Comparison of ENCODE assay signal across 13 cellular contexts in the genomic region with DNA sequence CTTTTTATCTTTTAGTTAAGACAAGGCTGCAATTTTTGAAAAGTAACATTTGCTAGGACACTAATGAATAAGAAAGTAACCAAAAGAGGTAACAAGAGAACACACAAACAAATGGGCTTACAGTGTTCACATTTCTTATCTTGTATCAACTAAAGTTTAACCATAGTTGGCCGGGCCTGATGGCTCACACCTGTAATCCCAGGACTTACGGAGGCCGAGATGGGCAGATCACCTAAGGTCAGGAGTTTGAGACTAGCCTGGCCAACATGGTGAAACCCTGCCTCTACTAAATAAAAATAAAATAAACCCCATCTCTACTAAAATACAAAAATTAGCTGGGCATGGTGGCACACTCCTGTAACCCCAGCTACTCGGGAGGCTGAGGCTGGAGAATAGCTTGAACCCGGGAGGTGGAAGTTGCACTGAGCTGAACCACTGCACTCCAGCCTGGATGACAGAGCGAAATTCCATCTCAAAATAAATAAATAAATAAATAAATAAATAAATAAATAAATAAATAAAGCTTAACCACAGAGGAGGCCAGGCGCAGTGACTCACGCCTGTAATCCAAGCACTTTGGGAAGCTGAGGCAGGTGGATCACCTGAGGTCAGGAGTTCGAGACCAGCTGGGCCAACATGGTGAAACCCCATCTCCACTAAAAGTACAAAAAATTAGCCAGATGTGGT. TPM values are rescaled to one million over a fixed set of nuclear protein-coding genes. Genes with fewer than 3 reads are reported as not detected.
DNase-seq lines count a peak whose midpoint lies in the region; ATAC-seq, FAIRE-seq and TF ChIP-seq lines count a peak whose summit lies in the region.
"Not testable (repeated sequence)": the region's sequence is repeated elsewhere in the genome, so short reads cannot be mapped to it uniquely, and the experiment has no call there.
"Had no signal": no experiment of that assay in that cellular context is flagged by ENCODE, and none has a peak within 500 bp of the region (broad histone marks: within the 10 kb centered on the region; RNA-seq: fewer than 3 reads in every experiment).

No MANE protein-coding gene starts in this region.

- H3K9me1 ChIP-seq in K562 (ENCODE audit: control insufficient read depth, insufficient read depth, low read length) = not testable (repeated sequence)

- H3K4me1 Mint-ChIP-seq in CD14-positive monocyte = not testable (repeated sequence)
- peaks cover 18% of the 10 kb centered on the region for H3K4me1 Mint-ChIP-seq in activated CD8-positive, alpha-beta memory T cell treated with anti-CD3 and anti-CD28 coated beads, Interleukin-2, amount 10 ng/mL, durations not matched to agents 7 days and 5 days

- not testable (repeated sequence) for H3K27me3 ChIP-seq in SU-DHL-6 (ENCODE audit: low read length); K562 (ENCODE audit: control insufficient read depth in 2 of 2, insufficient read depth in 2 of 2, low read length in 2 of 2); HepG2 (ENCODE audit: control insufficient read depth in 1 of 2, insufficient read depth in 2 of 2, low read length in 2 of 2); pancreas

- CTCF ChIA-PET in activated CD8-positive, alpha-beta memory T cell treated with anti-CD3 and anti-CD28 coated beads, Interleukin-2, amount 10 ng/mL, durations not matched to agents 7 days and 5 days (lab: Charles Lee) = interaction anchor here (1.2 to 3.1 kb wide), 3 partner anchors 16 to 210 kb away, joined by 3 to 18 read pairs (median 5); no protein-coding TSS in a partner anchor
- CTCF ChIA-PET in K562 (lab: Yijun Ruan, JAX; ENCODE audit: low intra/inter-chr PET ratio); HepG2 (lab: Yijun Ruan, JAX; ENCODE audit: low intra/inter-chr PET ratio, low total read pairs): not testable (repeated sequence)

- H3K27ac Mint-ChIP-seq in CD14-positive monocyte = peak overlapping the region in 5 of 7 donors; percentile 3 to 99 (median 68)
- H3K27ac Mint-ChIP-seq in activated CD8-positive, alpha-beta memory T cell treated with anti-CD3 and anti-CD28 coated beads, Interleukin-2, amount 10 ng/mL, durations not matched to agents 7 days and 5 days = peak overlapping the region; percentile 98

- POLR2A ChIA-PET in K562 (lab: Yijun Ruan, JAX) (interaction anchor here (0.6 to 1.4 kb wide), 2 partner anchors 11 to 79 kb away, joined by 4 to 5 read pairs; no protein-coding TSS in a partner anchor), HepG2 (lab: Yijun Ruan, JAX) (interaction anchor here (4.4 to 5.2 kb wide), 3 partner anchors 33 to 102 kb away, joined by 54 to 68 read pairs (median 61); partner anchors contain the start of genes GJB1 and NONO)

- H3K4me1 ChIP-seq in K562 (replicated peaks in 1 of 2; ENCODE audit: control insufficient read depth in 2 of 2, insufficient read depth in 2 of 2, low read length in 2 of 2) (peaks cover 4 to 18% of the 10 kb centered on the region in 2 experiments; a peak in 3 of 5 replicates), HepG2 (ENCODE audit: insufficient read depth, low read length) (peaks cover 65% of the 10 kb centered on the region)
- not testable (repeated sequence) for H3K4me1 ChIP-seq in pancreas

- not testable (repeated sequence) for BruUV-seq in K562 (replicated peaks; lab: Mats Ljungman, UMichigan); HepG2 (replicated peaks; lab: Mats Ljungman, UMichigan)

- not testable (repeated sequence) for TF ChIP-seq CTCF in CD14-positive monocyte (IDR thresholded peaks at IDR 0.05); SU-DHL-6 (IDR thresholded peaks at IDR 0.05; ENCODE audit: insufficient read depth, low read length, poor library complexity, severe bottlenecking); K562 (IDR thresholded peaks at IDR 0.05 in 2 of 3, conservative IDR thresholded peaks at IDR 0.05 in 1 of 3; ENCODE audit: insufficient read depth in 2 of 3, low read depth in 1 of 3, low read length in 3 of 3); HepG2 (CRISPR knock-in tag; IDR thresholded peaks at IDR 0.05); pancreas (IDR thresholded peaks at IDR 0.05)

- H3K4me3 ChIP-seq in SU-DHL-6 (ENCODE audit: insufficient read depth, low read length, poor library complexity, severe bottlenecking); K562; HepG2 (replicated peaks in 1 of 3; ENCODE audit: insufficient read depth in 1 of 3, low read depth in 2 of 3, low read length in 3 of 3); pancreas: not testable (repeated sequence)

- intact Hi-C loops in CD14-positive monocyte (cut with micrococcal nuclease) (loop anchor here (5.0 to 10.0 kb wide), 3 partner anchors 63 to 1046 kb away; partner anchors contain the start of genes FOXO4 (in 1 of the 2), IGBP1 (in 1 of the 2) and MED12 (in 1 of the 2)), K562 (cut with micrococcal nuclease) (loop anchor here (5.0 kb wide), 1 partner anchor 472 kb away; no protein-coding TSS in a partner anchor), HepG2 (cut with micrococcal nuclease; ENCODE audit: unreplicated experiment) (loop anchor here (5.0 kb wide), 3 partner anchors 37 to 83 kb away; partner anchors contain the start of genes FOXO4 and ZMYM3)
- intact Hi-C loops in pancreas (cut with DNase I) = not testable (repeated sequence)

- H3K27ac ChIP-seq in SU-DHL-6 (ENCODE audit: low read depth, low read length) (peak overlapping the region; percentile 88; the same call in 1 of the 2 replicates), K562 (ENCODE audit: extremely low read depth, low read depth, low read length) (peak overlapping the region; percentile 97; the same call in 1 of the 3 replicates), pancreas (peak overlapping the region in 2 of 4 donors; percentile 83 to 87)
- H3K27ac ChIP-seq in HepG2 (ENCODE audit: extremely low read length, insufficient read depth, low read length) = not testable (repeated sequence)

- not testable (repeated sequence) for H3K4me2 ChIP-seq in SU-DHL-6 (ENCODE audit: low read depth, low read length, poor library complexity, severe bottlenecking); K562 (ENCODE audit: insufficient read depth, low read length); HepG2 (ENCODE audit: low read depth, low read length)

- not testable (repeated sequence) for H3K36me3 ChIP-seq in SU-DHL-6 (ENCODE audit: low read length); K562 (ENCODE audit: control insufficient read depth, insufficient read depth, low read length); HepG2 (replicated peaks in 1 of 2; ENCODE audit: control insufficient read depth in 1 of 2, insufficient read depth in 2 of 2, low read length in 2 of 2); pancreas

- ATAC-seq in activated CD8-positive, alpha-beta memory T cell treated with anti-CD3 and anti-CD28 coated beads, Interleukin-2, amount 10 ng/mL, durations not matched to agents 7 days and 5 days; K562; HepG2: not testable (repeated sequence)
- ATAC-seq in pancreas = peak in 3 of 4 donors; percentile 12 to 38 (median 26)

- not testable (repeated sequence) for H3K9me2 ChIP-seq in SU-DHL-6 (replicated peaks; ENCODE audit: insufficient read depth, low read length)

- TF ChIP-seq RAD21 in K562 (CRISPR knock-in tag; conservative IDR thresholded peaks at IDR 0.05 in 1 of 2, IDR thresholded peaks at IDR 0.05 in 1 of 2); HepG2 (CRISPR knock-in tag; IDR thresholded peaks at IDR 0.05): not testable (repeated sequence)

- not testable (repeated sequence) for H3K27me3 Mint-ChIP-seq in CD14-positive monocyte (ENCODE audit: low read depth in 3 of 3); activated CD8-positive, alpha-beta memory T cell treated with anti-CD3 and anti-CD28 coated beads, Interleukin-2, amount 10 ng/mL, durations not matched to agents 7 days and 5 days

- H3F3A ChIP-seq in SU-DHL-6 (ENCODE audit: insufficient read depth) = peaks cover 19% of the 10 kb centered on the region; the same call in 1 of the 2 replicates

- not testable (repeated sequence) for H3K4me3 Mint-ChIP-seq in CD14-positive monocyte
- peak overlapping the region; percentile 83 for H3K4me3 Mint-ChIP-seq in activated CD8-positive, alpha-beta memory T cell treated with anti-CD3 and anti-CD28 coated beads, Interleukin-2, amount 10 ng/mL, durations not matched to agents 7 days and 5 days

- not testable (repeated sequence) for H3K9me3 ChIP-seq in SU-DHL-6 (ENCODE audit: insufficient read depth, low read length); K562 (replicated peaks; ENCODE audit: control insufficient read depth, insufficient read depth, low read depth, low read length); HepG2 (ENCODE audit: low read length); pancreas

- not testable (repeated sequence) for H3K79me2 ChIP-seq in SU-DHL-6 (ENCODE audit: insufficient read depth, low read length); K562 (ENCODE audit: control insufficient read depth, insufficient read depth, low read length); HepG2 (ENCODE audit: insufficient read depth, low read length)

- in situ Hi-C loops in K562 (cut with MboI); HepG2 (cut with HindIII; ENCODE audit: extremely low pct_ligation_motif_present, low pct_unique_long_range_greater_than_20kb): not testable (repeated sequence)

- not testable (repeated sequence) for H3K9me3 Mint-ChIP-seq in CD14-positive monocyte; activated CD8-positive, alpha-beta memory T cell treated with anti-CD3 and anti-CD28 coated beads, Interleukin-2, amount 10 ng/mL, durations not matched to agents 7 days and 5 days (ENCODE audit: low read depth)

- not testable (repeated sequence) for TF ChIP-seq EP300 in K562 (IDR thresholded peaks at IDR 0.05; ENCODE audit: low read length); HepG2 (IDR thresholded peaks at IDR 0.05; ENCODE audit: low read depth in 2 of 2, low read length in 2 of 2); HepG2 (CRISPR knock-in tag; IDR thresholded peaks at IDR 0.05; ENCODE audit: borderline replicate concordance)

- H3K9ac ChIP-seq in SU-DHL-6 (ENCODE audit: low read length) (0 out of 2 replicates have a peak overlapping the region, but pooled peaks have one; percentile 69), K562 (ENCODE audit: insufficient read depth in 1 of 2, low read depth in 2 of 2, low read length in 2 of 2) (peak overlapping the region in 1 of 2 experiments; percentile 96; a peak in 2 of 4 replicates)
- H3K9ac ChIP-seq in HepG2 (ENCODE audit: insufficient read depth, low read depth, low read length) = not testable (repeated sequence)

- H2AFZ ChIP-seq in SU-DHL-6 (ENCODE audit: low read depth, low read length, severe bottlenecking); HepG2 (ENCODE audit: low read length): not testable (repeated sequence)
- 0 out of 2 replicates have a peak overlapping the region, but pooled peaks have one; percentile 72 for H2AFZ ChIP-seq in K562 (ENCODE audit: low read depth, low read length)

- FAIRE-seq in HTR-8/SVneo (lab: Jason Lieb, UNC) (peak; percentile 28), HepG2 (lab: Jason Lieb, UNC) (peak; percentile 47)
- FAIRE-seq in K562 (lab: Jason Lieb, UNC); pancreas (lab: Jason Lieb, UNC): not testable (repeated sequence)

- not testable (repeated sequence) for DNase-seq in CD14-positive monocyte (ENCODE audit: low spot score); HTR-8/SVneo (ENCODE audit: insufficient read length, low spot score); activated CD8-positive, alpha-beta memory T cell treated with anti-CD3 and anti-CD28 coated beads, Interleukin-2, amount 10 ng/mL, durations not matched to agents 7 days and 5 days; K562 (ENCODE audit: extremely low read depth in 1 of 4, low spot score in 3 of 4); HepG2 (ENCODE audit: low spot score)
- peak in 3 of 6 donors; percentile 15 to 48 (median 47) for DNase-seq in pancreas
- DNase-seq in superior temporal gyrus (ENCODE audit: extremely low spot score) = peak; percentile 4

- H3K36me3 Mint-ChIP-seq in CD14-positive monocyte = peaks cover 20 to 27% of the 10 kb centered on the region in 2 donors
- H3K36me3 Mint-ChIP-seq in activated CD8-positive, alpha-beta memory T cell treated with anti-CD3 and anti-CD28 coated beads, Interleukin-2, amount 10 ng/mL, durations not matched to agents 7 days and 5 days = peaks cover 12% of the 10 kb centered on the region

- not testable (repeated sequence) for H4K20me1 ChIP-seq in SU-DHL-6 (ENCODE audit: low read depth, low read length); K562 (replicated peaks; ENCODE audit: control insufficient read depth, insufficient read depth, low read length); HepG2 (ENCODE audit: insufficient read depth, low read length)

- 74% methylated on average over 8 of the region's 9 CpGs for WGBS in K562 (ENCODE audit: insufficient coverage, low coverage, missing lambda C conversion rate)
- WGBS in HepG2 (ENCODE audit: low lambda C conversion rate) = 85% methylated on average over 9 of the region's 9 CpGs
- 51 to 58% methylated on average over 9 of the region's 9 CpGs for WGBS in pancreas, 2 donors

- TF ChIP-seq POLR2A in K562 (conservative IDR thresholded peaks at IDR 0.05); HepG2 (IDR thresholded peaks at IDR 0.05; ENCODE audit: insufficient read depth in 1 of 2, low read depth in 2 of 2, low read length in 2 of 2): not testable (repeated sequence)

RNA-seq across cellular contexts. Expression of gene NLGN3, which starts 36.1 kb away (rescaled TPM):
- under 1 TPM in 1 of 2 donors, not detected in 1; 0.05 TPM for polyA plus RNA-seq in CD14-positive monocyte
- 1 to 10 TPM in 1 of 2 experiments, under 1 TPM in 1; 0.87 to 1.3 TPM for total RNA-seq in activated CD8-positive, alpha-beta memory T cell treated with anti-CD3 and anti-CD28 coated beads, Interleukin-2, amount 10 ng/mL, durations not matched to agents 7 days and 5 days
- total RNA-seq in K562 (2011; cell fraction: chromatin; rRNA removed; ENCODE audit: low replicate concordance) = 5.1 and 6.6 TPM in 2 replicates
- 2.7 and 2.8 TPM in 2 replicates for total RNA-seq in K562 (2011; cell fraction: nucleolus; rRNA removed)
- total RNA-seq in K562 (2011; cell fraction: nucleoplasm; rRNA removed) = 2.7 and 4.0 TPM in 2 replicates
- 0.05 and 0.12 TPM in 2 replicates for total RNA-seq in K562 (2014; rRNA removed)
- 0.22 TPM in 2 replicates for total RNA-seq in K562 (2014; rRNA removed; fragmentation: Illumina TruSeq; extraction: Trizol)
- 0.23 and 0.25 TPM in 2 replicates for total RNA-seq in K562 (2015; rRNA removed; fragmentation: Illumina TruSeq; extraction: Trizol)
- total RNA-seq in K562 (2021) = 0.69 TPM in 2 replicates
- polyA plus RNA-seq in K562 (2011; rRNA removed) = 0.40 and 0.79 TPM in 2 replicates
- polyA plus RNA-seq in K562 (2011; cell fraction: cytosol; rRNA removed) = 0.53 and 0.58 TPM in 2 replicates
- 3.3 and 4.5 TPM in 2 replicates for polyA plus RNA-seq in K562 (2011; cell fraction: nucleus; rRNA removed)
- polyA plus RNA-seq in K562 (2012) = 0.35 and 1.5 TPM in 2 replicates
- 0.65 and 0.80 TPM in 2 replicates for polyA plus RNA-seq in K562 (2014; fragmentation: Illumina TruSeq; extraction: Trizol)
- under 1 TPM; 0.03 to 0.11 TPM for polyA plus RNA-seq in K562 (2014; fragmentation: Nextera tagmentation; extraction: Ambion mirVana)
- 0.81 and 0.86 TPM in 2 replicates for polyA plus RNA-seq in K562 (2014; rRNA removed)
- 0.42 TPM in 2 replicates for polyA minus RNA-seq in K562 (2011; rRNA and poly(A)+ RNA removed)
- 0.55 TPM in 1 of 2 replicates, not detected in the other for polyA minus RNA-seq in K562 (2011; cell fraction: cytosol; rRNA and poly(A)+ RNA removed)
- 0.54 and 0.78 TPM in 2 replicates for polyA minus RNA-seq in K562 (2011; cell fraction: nucleus; rRNA and poly(A)+ RNA removed)
- 0.04 TPM in 1 of 2 replicates, not detected in the other for total RNA-seq in HepG2 (2016; rRNA removed; fragmentation: Illumina TruSeq; extraction: Trizol)
- total RNA-seq in HepG2 (2016; cell fraction: cytosol; rRNA removed; fragmentation: Illumina TruSeq; extraction: Trizol; ENCODE audit: low read depth) = not detected in 2 replicates
- not detected in 2 replicates for total RNA-seq in HepG2 (2016; cell fraction: insoluble cytoplasmic fraction; rRNA removed; fragmentation: Illumina TruSeq; extraction: Trizol)
- not detected in 2 replicates for total RNA-seq in HepG2 (2016; cell fraction: membrane; rRNA removed; fragmentation: Illumina TruSeq; extraction: Trizol)
- total RNA-seq in HepG2 (2016; cell fraction: nucleus; rRNA removed; fragmentation: Illumina TruSeq; extraction: Trizol) = not detected in 2 replicates
- polyA plus RNA-seq in HepG2 (2011; rRNA removed) = 0.16 and 0.29 TPM in 2 replicates
- 0.05 and 0.19 TPM in 2 replicates for polyA plus RNA-seq in HepG2 (2011; cell fraction: cytosol; rRNA removed)
- 1.1 and 1.7 TPM in 2 replicates for polyA plus RNA-seq in HepG2 (2011; cell fraction: nucleus; rRNA removed)
- 0.36 and 0.51 TPM in 2 replicates for polyA plus RNA-seq in HepG2 (2012)
- not detected in 2 replicates for polyA plus RNA-seq in HepG2 (2016; cell fraction: cytosol; fragmentation: Illumina TruSeq; extraction: Trizol; ENCODE audit: low read depth)
- not detected in 2 replicates for polyA plus RNA-seq in HepG2 (2016; cell fraction: insoluble cytoplasmic fraction; fragmentation: Illumina TruSeq; extraction: Trizol; ENCODE audit: low read depth)
- polyA plus RNA-seq in HepG2 (2016; cell fraction: membrane; fragmentation: Illumina TruSeq; extraction: Trizol; ENCODE audit: low read depth) = not detected in 2 replicates
- polyA plus RNA-seq in HepG2 (2016; cell fraction: nucleus; fragmentation: Illumina TruSeq; extraction: Trizol; ENCODE audit: insufficient read depth, low read depth) = 0.23 and 0.24 TPM in 2 replicates
- polyA minus RNA-seq in HepG2 (2011; rRNA and poly(A)+ RNA removed; ENCODE audit: low replicate concordance) = 0.22 and 1.6 TPM in 2 replicates
- polyA minus RNA-seq in HepG2 (2011; cell fraction: cytosol; rRNA and poly(A)+ RNA removed) = not detected in 2 replicates
- 0.50 and 0.52 TPM in 2 replicates for polyA minus RNA-seq in HepG2 (2011; cell fraction: nucleus; rRNA and poly(A)+ RNA removed)
- under 1 TPM; 0.04 to 0.56 (median 0.21) TPM for total RNA-seq in pancreas
- under 1 TPM; 0.11 to 0.33 TPM for polyA plus RNA-seq in pancreas

RNA-seq across cellular contexts. Expression of gene GJB1, which starts 42.3 kb away (rescaled TPM):
- polyA plus RNA-seq in CD14-positive monocyte (not detected), K562 (2011; rRNA removed) (not detected in 2 replicates), K562 (2014; fragmentation: Illumina TruSeq; extraction: Trizol) (not detected in 2 replicates), K562 (2014; fragmentation: Nextera tagmentation; extraction: Ambion mirVana) (not detected), K562 (2014; rRNA removed) (not detected in 2 replicates), HepG2 (2011; rRNA removed) (161 and 197 TPM in 2 replicates), pancreas (10 to 100 TPM; 40.1 to 63.4 TPM)
- not detected for total RNA-seq in activated CD8-positive, alpha-beta memory T cell treated with anti-CD3 and anti-CD28 coated beads, Interleukin-2, amount 10 ng/mL, durations not matched to agents 7 days and 5 days
- total RNA-seq in K562 (2011; cell fraction: chromatin; rRNA removed; ENCODE audit: low replicate concordance) = not detected in 2 replicates
- total RNA-seq in K562 (2011; cell fraction: nucleolus; rRNA removed) = not detected in 2 replicates
- not detected in 2 replicates for total RNA-seq in K562 (2011; cell fraction: nucleoplasm; rRNA removed)
- total RNA-seq in K562 (2014; rRNA removed) (not detected in 2 replicates), K562 (2014; rRNA removed; fragmentation: Illumina TruSeq; extraction: Trizol) (not detected in 2 replicates), K562 (2015; rRNA removed; fragmentation: Illumina TruSeq; extraction: Trizol) (not detected in 2 replicates), K562 (2021) (0.11 TPM in 1 of 2 replicates, not detected in the other), HepG2 (2016; rRNA removed; fragmentation: Illumina TruSeq; extraction: Trizol) (47.8 and 111 TPM in 2 replicates), pancreas (10 to 100 TPM; 48.2 to 70.6 (median 56.2) TPM)
- not detected in 2 replicates for polyA plus RNA-seq in K562 (2011; cell fraction: cytosol; rRNA removed)
- not detected in 2 replicates for polyA plus RNA-seq in K562 (2011; cell fraction: nucleus; rRNA removed)
- polyA plus RNA-seq in K562 (2012) = not detected in 2 replicates
- not detected in 2 replicates for polyA minus RNA-seq in K562 (2011; rRNA and poly(A)+ RNA removed)
- not detected in 2 replicates for polyA minus RNA-seq in K562 (2011; cell fraction: cytosol; rRNA and poly(A)+ RNA removed)
- polyA minus RNA-seq in K562 (2011; cell fraction: nucleus; rRNA and poly(A)+ RNA removed) = not detected in 2 replicates
- total RNA-seq in HepG2 (2016; cell fraction: cytosol; rRNA removed; fragmentation: Illumina TruSeq; extraction: Trizol; ENCODE audit: low read depth) = 30.0 and 31.9 TPM in 2 replicates
- 43.6 and 115 TPM in 2 replicates for total RNA-seq in HepG2 (2016; cell fraction: insoluble cytoplasmic fraction; rRNA removed; fragmentation: Illumina TruSeq; extraction: Trizol)
- 50.9 and 52.8 TPM in 2 replicates for total RNA-seq in HepG2 (2016; cell fraction: membrane; rRNA removed; fragmentation: Illumina TruSeq; extraction: Trizol)
- 68.5 and 79.5 TPM in 2 replicates for total RNA-seq in HepG2 (2016; cell fraction: nucleus; rRNA removed; fragmentation: Illumina TruSeq; extraction: Trizol)
- 307 and 330 TPM in 2 replicates for polyA plus RNA-seq in HepG2 (2011; cell fraction: cytosol; rRNA removed)
- polyA plus RNA-seq in HepG2 (2011; cell fraction: nucleus; rRNA removed) = 86.1 and 111 TPM in 2 replicates
- polyA plus RNA-seq in HepG2 (2012) = 102 and 110 TPM in 2 replicates
- polyA plus RNA-seq in HepG2 (2016; cell fraction: cytosol; fragmentation: Illumina TruSeq; extraction: Trizol; ENCODE audit: low read depth) = 39.6 and 40.8 TPM in 2 replicates
- polyA plus RNA-seq in HepG2 (2016; cell fraction: insoluble cytoplasmic fraction; fragmentation: Illumina TruSeq; extraction: Trizol; ENCODE audit: low read depth) = 45.8 and 50.6 TPM in 2 replicates
- polyA plus RNA-seq in HepG2 (2016; cell fraction: membrane; fragmentation: Illumina TruSeq; extraction: Trizol; ENCODE audit: low read depth) = 50.7 and 51.5 TPM in 2 replicates
- polyA plus RNA-seq in HepG2 (2016; cell fraction: nucleus; fragmentation: Illumina TruSeq; extraction: Trizol; ENCODE audit: insufficient read depth, low read depth) = 115 and 127 TPM in 2 replicates
- polyA minus RNA-seq in HepG2 (2011; rRNA and poly(A)+ RNA removed; ENCODE audit: low replicate concordance) = 332 TPM in 1 of 2 replicates, not detected in the other
- 64.5 and 82.6 TPM in 2 replicates for polyA minus RNA-seq in HepG2 (2011; cell fraction: cytosol; rRNA and poly(A)+ RNA removed)
- 18.2 and 29.2 TPM in 2 replicates for polyA minus RNA-seq in HepG2 (2011; cell fraction: nucleus; rRNA and poly(A)+ RNA removed)
- total RNA-seq: astrocyte, chondrocyte, glomerular endothelial cell, subcutaneous adipose tissue had no signal
- polyA plus RNA-seq: neural cell had no signal

Comparison
In these comparisons a context has a peak if more than half of its experiments do, and no peak if none do; other contexts are left out.
1. RNA of gene GJB1, which starts 42.3 kb away (total RNA-seq): 30.0 to 115 TPM in HepG2 and 48.2 to 70.6 TPM in pancreas; not detected in activated CD8-positive, alpha-beta memory T cell treated with anti-CD3 and anti-CD28 coated beads, Interleukin-2, amount 10 ng/mL, durations not matched to agents 7 days and 5 days and 0.11 TPM in K562; every median in the first group is over 10 times any median in the second.